9 cellular contexts compared by ENCODE assay signal in genomic region chr4:112514449-112515277, GRCh38. TPM values are rescaled to one million over a fixed set of nuclear protein-coding genes. Genes with fewer than 3 reads are reported as not detected.
A peak's percentile ranks its signal among the peaks of the same experiment; 100 is the strongest.
DNase-seq lines count a peak whose midpoint lies in the region; ATAC-seq, FAIRE-seq and TF ChIP-seq lines count a peak whose summit lies in the region.
"Had no signal": no experiment of that assay in that cellular context is flagged by ENCODE, and none has a peak within 500 bp of the region (broad histone marks: within the 10 kb centered on the region; RNA-seq: fewer than 3 reads in every experiment).

No MANE protein-coding gene starts in this region.

- DNase-seq in SK-MEL-5 (ENCODE audit: low read depth, low spot score) (peak; percentile 13), foreskin keratinocyte (no peak), urothelium cell line (ENCODE audit: low spot score) (no peak), OCI-M1 (lab: John Stamatoyannopoulos, UW) (no peak)

- peak; percentile 57 for TF ChIP-seq CTCF in 22Rv1 (IDR thresholded peaks at IDR 0.05)
- TF ChIP-seq CTCF in GM12873 (IDR thresholded peaks at IDR 0.05; ENCODE audit: insufficient read depth, low read depth, low read length, missing control alignments), result peak; percentile 27
- TF ChIP-seq CTCF in foreskin keratinocyte (conservative IDR thresholded peaks at IDR 0.05), result no peak

- H3K9me3 ChIP-seq in skeletal muscle tissue (ENCODE audit: control insufficient read depth in 3 of 3, low read length in 3 of 3), result no peaks in the 10 kb centered on the region

- no peaks in the 10 kb centered on the region for H3K36me3 ChIP-seq in skeletal muscle tissue (ENCODE audit: control insufficient read depth in 3 of 3, insufficient read depth in 3 of 3, low read length in 3 of 3)

- H3K27me3 ChIP-seq in foreskin keratinocyte (peaks cover 100% of the 10 kb centered on the region), skeletal muscle tissue (ENCODE audit: control insufficient read depth in 3 of 3, insufficient read depth in 3 of 3, low read length in 3 of 3) (peaks cover 84 to 86% (median 84%) of the 10 kb centered on the region in 3 donors)

- H3K4me3 ChIP-seq in skeletal muscle tissue (ENCODE audit: low read length in 3 of 3), result peak overlapping the region; percentile 59 to 85 (median 82)

- peaks cover 4% of the 10 kb centered on the region for H3K4me1 ChIP-seq in foreskin keratinocyte
- peaks cover 29 to 37% (median 36%) of the 10 kb centered on the region in 3 donors for H3K4me1 ChIP-seq in skeletal muscle tissue (ENCODE audit: control insufficient read depth in 3 of 3, insufficient read depth in 3 of 3, low read length in 3 of 3)

- H3K9ac ChIP-seq in skeletal muscle tissue (ENCODE audit: low read depth in 1 of 3, low read length in 3 of 3), result no peak overlapping the region

- H3K27ac ChIP-seq in 22Rv1 (peak overlapping the region; percentile 59), foreskin keratinocyte (no peak overlapping the region), skeletal muscle tissue (ENCODE audit: low read depth, low read length) (no peak overlapping the region)

- FAIRE-seq in urothelium cell line (lab: Jason Lieb, UNC), result no peak

- in situ Hi-C loops in SK-MEL-5 (cut with HindIII; ENCODE audit: low pct_unique_long_range_greater_than_20kb, low sequenced_read_pairs), result no loop called here

- peak; percentile 10 for ATAC-seq in HG02884 (IDR thresholded peaks at IDR 0.05; ENCODE audit: unreplicated experiment)
- ATAC-seq in foreskin keratinocyte, result peak; percentile 25

RNA-seq across cellular contexts. Expression of gene NEUROG2, which starts 1.3 kb away (rescaled TPM):
- total RNA-seq in SK-MEL-5 (2014; rRNA removed; shearing (Covaris generic)), result 0.67 and 0.69 TPM in 2 replicates
- polyA plus RNA-seq in SK-MEL-5 (2015; cell fraction: cytosol; rRNA removed), result 1.3 and 1.6 TPM in 2 replicates
- polyA plus RNA-seq in SK-MEL-5 (2015; cell fraction: nucleus; rRNA removed), result 0.53 and 1.4 TPM in 2 replicates
- total RNA-seq in foreskin keratinocyte (not detected in 2 replicates), skeletal muscle tissue (not detected)
- polyA plus RNA-seq in foreskin keratinocyte, result not detected in 2 replicates
- total RNA-seq: renal cortical epithelial cell had no signal
